In genomic region chr5:78359831-78360673, GRCh38 we compare ENCODE assay signal across 8 cellular contexts.
DNase-seq lines count a peak whose midpoint lies in the region; ATAC-seq and TF ChIP-seq lines count a peak whose summit lies in the region.

A gene with protein sequence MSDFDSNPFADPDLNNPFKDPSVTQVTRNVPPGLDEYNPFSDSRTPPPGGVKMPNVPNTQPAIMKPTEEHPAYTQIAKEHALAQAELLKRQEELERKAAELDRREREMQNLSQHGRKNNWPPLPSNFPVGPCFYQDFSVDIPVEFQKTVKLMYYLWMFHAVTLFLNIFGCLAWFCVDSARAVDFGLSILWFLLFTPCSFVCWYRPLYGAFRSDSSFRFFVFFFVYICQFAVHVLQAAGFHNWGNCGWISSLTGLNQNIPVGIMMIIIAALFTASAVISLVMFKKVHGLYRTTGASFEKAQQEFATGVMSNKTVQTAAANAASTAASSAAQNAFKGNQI (plus strand): TSS chr5:78360617. CDS start chr5:78360672, 55 bp downstream.

- H3K9me3 ChIP-seq in BLaER1: no peaks in the 10 kb centered on the region

- H3K27ac ChIP-seq in BLaER1: peak within 1 kb of the TSS; percentile 95
- H3K27ac ChIP-seq in coronary artery: peak within 1 kb of the TSS; percentile 88 to 94

- peak within 1 kb of the TSS; percentile 90 for H3K9ac ChIP-seq in BLaER1

- peak; percentile 76 for ATAC-seq in HG03442 (IDR thresholded peaks at IDR 0.05; ENCODE audit: unreplicated experiment)

- peaks cover 27% of the 10 kb centered on the region for H3K4me1 ChIP-seq in BLaER1

- peak; percentile 39 for TF ChIP-seq CTCF in coronary artery (IDR thresholded peaks at IDR 0.05)

- H3K36me3 ChIP-seq in BLaER1: peaks cover 19% of the 10 kb centered on the region; the same call in 1 of the 2 replicates

- peak; percentile 86 for DNase-seq in GM19238 (ENCODE audit: insufficient read length, low spot score)
- DNase-seq in NCI-H524 treated with DMSO at 0.1 percent for 48 hours (lab: John Stamatoyannopoulos, UW): peak; percentile 77
- DNase-seq in activated CD4-positive, alpha-beta T cell treated with anti-CD3 and anti-CD28 coated beads for 48 hours: peak; percentile 94
- DNase-seq in coronary artery (ENCODE audit: low spot score): peak; percentile 94
- DNase-seq in left kidney (ENCODE audit: low read depth, low spot score): peak; percentile 98
- DNase-seq in stimulated activated CD4-positive, alpha-beta T cell treated with anti-CD3 and anti-CD28 coated beads, Interleukin-2, amount 100 ng/mL, for 24 hours: peak; percentile 94 to 95

- peak within 1 kb of the TSS; percentile 98 for H3K4me3 ChIP-seq in BLaER1
- H3K4me3 ChIP-seq in coronary artery: peak within 1 kb of the TSS; percentile 96

- H3K27me3 ChIP-seq in BLaER1: no peaks in the 10 kb centered on the region

- H4K20me1 ChIP-seq in BLaER1: peaks cover 20% of the 10 kb centered on the region; the same call in 1 of the 2 replicates

- peak within 1 kb of the TSS; percentile 85 for H3K4me2 ChIP-seq in BLaER1

Comparison
In these comparisons a context has a peak if more than half of its experiments do, and no peak if none do; other contexts are left out.
1. Peak in every context shown above with its lines: DNase-seq, ATAC-seq, H3K4me3 ChIP-seq and H3K27ac ChIP-seq.